8 cellular contexts compared by ENCODE assay signal in the genomic region with DNA sequence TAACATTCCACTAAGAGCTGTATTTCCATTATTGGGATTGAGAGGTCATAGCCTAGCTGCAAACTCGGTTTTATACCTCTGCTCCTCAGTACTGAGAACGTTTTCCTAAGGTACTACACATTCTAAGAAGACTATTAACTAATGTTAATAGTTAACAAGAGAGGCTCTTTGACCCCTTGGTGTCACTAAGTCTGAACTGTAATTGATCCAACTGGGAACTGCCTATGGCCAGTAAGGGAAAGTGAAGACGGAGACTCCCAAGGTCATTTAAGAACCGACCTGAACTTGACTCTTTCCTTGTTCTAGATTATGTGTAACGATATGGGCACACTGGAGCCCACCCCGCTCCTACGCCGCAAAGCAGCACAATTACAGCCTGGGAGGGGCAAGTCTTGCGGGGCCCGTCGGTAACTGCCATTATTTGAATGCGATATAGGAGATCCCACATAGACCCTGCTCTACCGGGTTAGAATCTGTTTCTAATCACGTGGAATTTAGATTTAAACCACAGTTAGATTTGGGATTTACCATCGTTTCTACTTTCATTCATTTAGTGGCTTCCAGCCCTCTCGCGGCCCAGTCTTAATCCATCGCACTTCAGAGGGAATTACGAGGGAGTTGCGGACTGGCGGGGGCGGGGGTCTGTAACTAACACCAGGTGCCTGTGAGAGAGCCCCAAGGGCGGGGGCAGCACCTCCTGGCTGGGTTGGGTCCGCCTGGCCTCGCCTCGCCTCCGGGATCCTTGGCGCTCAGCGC.
DNase-seq lines count a peak whose midpoint lies in the region; ATAC-seq, FAIRE-seq and TF ChIP-seq lines count a peak whose summit lies in the region.

No MANE protein-coding gene starts in this region.

- H3K9me3 Mint-ChIP-seq in WTC11: no peaks in the 10 kb centered on the region

- no peak for DNase-seq in WTC11 (ENCODE audit: low spot score)
- no peak for DNase-seq in right cardiac atrium
- peak; percentile 82 for DNase-seq in retina
- no peak for DNase-seq in KBM-7
- no peak for DNase-seq in superior temporal gyrus (ENCODE audit: extremely low spot score)
- no peak for DNase-seq in RCC 7860 (ENCODE audit: low spot score)
- no peak for DNase-seq in SHP77 (lab: John Stamatoyannopoulos, UW)

- H3K9me3 ChIP-seq in right cardiac atrium (ENCODE audit: control insufficient read depth, low read length): no peaks in the 10 kb centered on the region

- 22% methylated on average over 29 of the region's 29 CpGs for WGBS in right cardiac atrium

- no peak overlapping the region for H3K27ac ChIP-seq in right cardiac atrium (ENCODE audit: low read length)

- CTCF ChIA-PET in WTC11 (lab: Charles Lee): no interaction called here

- no peaks in the 10 kb centered on the region for H3K36me3 Mint-ChIP-seq in WTC11

- POLR2A ChIA-PET in WTC11 (lab: Charles Lee): no interaction called here

- no peak for TF ChIP-seq CTCF in WTC11 (IDR thresholded peaks at IDR 0.05)

- H3K27ac Mint-ChIP-seq in WTC11: no peak overlapping the region

- H3K4me3 Mint-ChIP-seq in WTC11: peak overlapping the region; percentile 73

- FAIRE-seq in RCC 7860 (lab: Jason Lieb, UNC): no peak

- intact Hi-C loops in right cardiac atrium (cut with DNase I): no loop called here

- H3K4me3 ChIP-seq in right cardiac atrium (ENCODE audit: low read length): peak overlapping the region; percentile 67

- no peaks in the 10 kb centered on the region for H3K27me3 ChIP-seq in right cardiac atrium (ENCODE audit: control insufficient read depth, insufficient read depth)

- in situ Hi-C loops in KBM-7 (cut with MboI; ENCODE audit: low pct_unique_long_range_greater_than_20kb, low sequenced_read_pairs): no loop called here

- H3K27me3 Mint-ChIP-seq in WTC11 (ENCODE audit: low read depth): peaks cover 30% of the 10 kb centered on the region

- H3K4me1 Mint-ChIP-seq in WTC11: peaks cover 10% of the 10 kb centered on the region

- H3K4me1 ChIP-seq in right cardiac atrium (ENCODE audit: control insufficient read depth, insufficient read depth, low read length): peaks cover 2% of the 10 kb centered on the region

- ATAC-seq in GM18511 (IDR thresholded peaks at IDR 0.05; ENCODE audit: unreplicated experiment) (peak; percentile 4), WTC11 (peak; percentile 10), right cardiac atrium (no peak)

TF ChIP-seq in WTC11, 78 proteins besides CTCF, POLR2A, EP300 and RAD21:
- TF ChIP-seq NR2C2 (CRISPR knock-in tag; IDR thresholded peaks at IDR 0.05): no peak
- TF ChIP-seq, protein P1, sequence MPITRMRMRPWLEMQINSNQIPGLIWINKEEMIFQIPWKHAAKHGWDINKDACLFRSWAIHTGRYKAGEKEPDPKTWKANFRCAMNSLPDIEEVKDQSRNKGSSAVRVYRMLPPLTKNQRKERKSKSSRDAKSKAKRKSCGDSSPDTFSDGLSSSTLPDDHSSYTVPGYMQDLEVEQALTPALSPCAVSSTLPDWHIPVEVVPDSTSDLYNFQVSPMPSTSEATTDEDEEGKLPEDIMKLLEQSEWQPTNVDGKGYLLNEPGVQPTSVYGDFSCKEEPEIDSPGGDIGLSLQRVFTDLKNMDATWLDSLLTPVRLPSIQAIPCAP (CRISPR knock-in tag; IDR thresholded peaks at IDR 0.05): no peak
- TF ChIP-seq SOX15 (CRISPR knock-in tag; IDR thresholded peaks at IDR 0.05): no peak
- no peak for TF ChIP-seq AFF4 (CRISPR knock-in tag; IDR thresholded peaks at IDR 0.05; ENCODE audit: borderline replicate concordance)
- TF ChIP-seq TCF7 (CRISPR knock-in tag; IDR thresholded peaks at IDR 0.05; ENCODE audit: low read depth): no peak
- TF ChIP-seq USF1 (CRISPR knock-in tag; IDR thresholded peaks at IDR 0.05): no peak
- TF ChIP-seq ETV6 (CRISPR knock-in tag; IDR thresholded peaks at IDR 0.05): no peak
- TF ChIP-seq NR3C1 (CRISPR knock-in tag; conservative IDR thresholded peaks at IDR 0.05; ENCODE audit: low read depth): no peak
TF ChIP-seq in WTC11: peak in this region for 0.

Comparison
In these comparisons a context has a peak if more than half of its experiments do, and no peak if none do; other contexts are left out.
1. ATAC-seq: peak in GM18511 (single experiment) and WTC11 (single experiment); none in right cardiac atrium (0 of 2).